In the genomic region with DNA sequence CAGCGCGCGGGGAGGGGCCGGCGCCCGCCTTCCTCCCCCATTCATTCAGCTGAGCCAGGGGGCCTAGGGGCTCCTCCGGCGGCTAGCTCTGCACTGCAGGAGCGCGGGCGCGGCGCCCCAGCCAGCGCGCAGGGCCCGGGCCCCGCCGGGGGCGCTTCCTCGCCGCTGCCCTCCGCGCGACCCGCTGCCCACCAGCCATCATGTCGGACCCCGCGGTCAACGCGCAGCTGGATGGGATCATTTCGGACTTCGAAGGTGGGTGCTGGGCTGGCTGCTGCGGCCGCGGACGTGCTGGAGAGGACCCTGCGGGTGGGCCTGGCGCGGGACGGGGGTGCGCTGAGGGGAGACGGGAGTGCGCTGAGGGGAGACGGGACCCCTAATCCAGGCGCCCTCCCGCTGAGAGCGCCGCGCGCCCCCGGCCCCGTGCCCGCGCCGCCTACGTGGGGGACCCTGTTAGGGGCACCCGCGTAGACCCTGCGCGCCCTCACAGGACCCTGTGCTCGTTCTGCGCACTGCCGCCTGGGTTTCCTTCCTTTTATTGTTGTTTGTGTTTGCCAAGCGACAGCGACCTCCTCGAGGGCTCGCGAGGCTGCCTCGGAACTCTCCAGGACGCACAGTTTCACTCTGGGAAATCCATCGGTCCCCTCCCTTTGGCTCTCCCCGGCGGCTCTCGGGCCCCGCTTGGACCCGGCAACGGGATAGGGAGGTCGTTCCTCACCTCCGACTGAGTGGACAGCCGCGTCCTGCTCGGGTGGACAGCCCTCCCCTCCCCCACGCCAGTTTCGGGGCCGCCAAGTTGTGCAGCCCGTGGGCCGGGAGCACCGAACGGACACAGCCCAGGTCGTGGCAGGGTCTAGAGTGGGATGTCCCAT, we compare ENCODE assay signal across 8 cellular contexts.
DNase-seq lines count a peak whose midpoint lies in the region; ATAC-seq and TF ChIP-seq lines count a peak whose summit lies in the region.

No MANE protein-coding gene starts in this region.

- WGBS in aorta, 2 donors, result 1% methylated on average over 50 to 90 of the region's 90 CpGs

- H3K36me3 ChIP-seq in BE2C, result no peaks in the 10 kb centered on the region
- H3K36me3 ChIP-seq in duodenal mucosa (ENCODE audit: control insufficient read depth in 1 of 2, insufficient read depth in 2 of 2, low read length in 2 of 2), result no peaks in the 10 kb centered on the region
- H3K36me3 ChIP-seq in aorta (ENCODE audit: control insufficient read depth in 1 of 2, insufficient read depth in 2 of 2, low read length in 1 of 2), result no peaks in the 10 kb centered on the region

- peak overlapping the region; percentile 60 to 61 for H3K9ac ChIP-seq in duodenal mucosa (ENCODE audit: low read depth in 1 of 2, low read length in 2 of 2)

- peak; percentile 50 for DNase-seq in BE2C
- DNase-seq in T-cell, result peak in 28 of 34 experiments; percentile 22 to 57 (median 39)
- peak; percentile 75 to 87 for DNase-seq in aorta
- DNase-seq in NCI-H128 (lab: John Stamatoyannopoulos, UW; ENCODE audit: unreplicated experiment), result no peak
- DNase-seq in pons (ENCODE audit: low spot score), result no peak

- H3K27me3 Mint-ChIP-seq in T-cell, result no peaks in the 10 kb centered on the region

- no peak for TF ChIP-seq CTCF in BE2C (IDR thresholded peaks at IDR 0.05; ENCODE audit: low read depth, low read length)

- ATAC-seq in GM19397 (IDR thresholded peaks at IDR 0.05; ENCODE audit: unreplicated experiment) (peak; percentile 23), T-cell (replicated peaks in 1 of 4) (peak; percentile 32 to 39 (median 36)), aorta (ENCODE audit: low FRiP score) (peak; percentile 47)

- H3K4me1 ChIP-seq in BE2C, result peaks cover 38% of the 10 kb centered on the region
- H3K4me1 ChIP-seq in duodenal mucosa (ENCODE audit: control insufficient read depth in 1 of 2, insufficient read depth in 2 of 2, low read length in 2 of 2), result peaks cover 44 to 53% of the 10 kb centered on the region in 2 donors
- H3K4me1 ChIP-seq in mononuclear cell (ENCODE audit: insufficient read depth, low read length), result peaks cover 64% of the 10 kb centered on the region
- peaks cover 0 to 3% of the 10 kb centered on the region in 2 donors for H3K4me1 ChIP-seq in aorta (ENCODE audit: control insufficient read depth in 1 of 2, insufficient read depth in 2 of 2, low read length in 2 of 2)

- no peaks in the 10 kb centered on the region for H3K27me3 ChIP-seq in BE2C
- no peaks in the 10 kb centered on the region for H3K27me3 ChIP-seq in duodenal mucosa (ENCODE audit: control insufficient read depth in 1 of 2, insufficient read depth in 2 of 2, low read length in 2 of 2)
- H3K27me3 ChIP-seq in mononuclear cell (ENCODE audit: insufficient read depth, low read length), result no peaks in the 10 kb centered on the region
- H3K27me3 ChIP-seq in aorta (ENCODE audit: control insufficient read depth in 1 of 2, insufficient read depth in 2 of 2, low read length in 1 of 2), result no peaks in the 10 kb centered on the region

- peak overlapping the region; percentile 92 to 100 (median 99) for H3K4me3 Mint-ChIP-seq in T-cell

- H3K9me3 ChIP-seq in BE2C, result no peaks in the 10 kb centered on the region
- no peaks in the 10 kb centered on the region for H3K9me3 ChIP-seq in duodenal mucosa (ENCODE audit: control insufficient read depth in 1 of 2, low read length in 2 of 2)
- H3K9me3 ChIP-seq in mononuclear cell (ENCODE audit: low read depth, low read length), result no peaks in the 10 kb centered on the region
- no peaks in the 10 kb centered on the region for H3K9me3 ChIP-seq in aorta (ENCODE audit: control insufficient read depth, low read length)

- H3K4me3 ChIP-seq in BE2C (ENCODE audit: low read depth, low read length), result peak overlapping the region; percentile 97
- peak overlapping the region; percentile 73 to 76 for H3K4me3 ChIP-seq in duodenal mucosa (ENCODE audit: low read depth in 1 of 2, low read length in 2 of 2)
- H3K4me3 ChIP-seq in mononuclear cell (ENCODE audit: low read length), result peak overlapping the region; percentile 83
- peak overlapping the region; percentile 62 to 83 for H3K4me3 ChIP-seq in aorta (ENCODE audit: low read length in 2 of 2)

- H3K27ac Mint-ChIP-seq in T-cell, result peak overlapping the region; percentile 97 to 99

- H3K4me1 Mint-ChIP-seq in T-cell, result peaks cover 69 to 79% (median 71%) of the 10 kb centered on the region in 3 donors

- POLR2A ChIA-PET in T-cell (lab: Charles Lee), result interaction anchor here in 1 of 2 donors (0.6 kb wide), 1 partner anchor 41 kb away, joined by 3 read pairs; no protein-coding TSS in a partner anchor

- H3K27ac ChIP-seq in duodenal mucosa (ENCODE audit: low read depth, low read length), result peak overlapping the region; percentile 81
- H3K27ac ChIP-seq in aorta (ENCODE audit: low read depth in 1 of 2, low read length in 2 of 2), result peak overlapping the region; percentile 14 to 64

- peaks cover 3% of the 10 kb centered on the region for H3K36me3 Mint-ChIP-seq in T-cell

- CTCF ChIA-PET in T-cell (lab: Charles Lee), result interaction anchor here in 1 of 2 donors (0.6 to 1.9 kb wide), 5 partner anchors 16 to 650 kb away, joined by 3 to 4 read pairs (median 3); no protein-coding TSS in a partner anchor

- H3K9me3 Mint-ChIP-seq in T-cell, result no peaks in the 10 kb centered on the region

- intact Hi-C loops in aorta (cut with DNase I), result loop anchor here (5.0 kb wide), 2 partner anchors 34 to 49 kb away; no protein-coding TSS in a partner anchor

Comparison
In these comparisons a context has a peak if more than half of its experiments do, and no peak if none do; other contexts are left out.
1. DNase-seq: peak in BE2C (single experiment), T-cell (28 of 34) and aorta (2 of 2); none in NCI-H128 (single experiment) and pons (single experiment).
2. Peak in every context shown above with its lines, with median percentiles within 50 percentile points of each other: H3K4me3 ChIP-seq and ATAC-seq.